10 cellular contexts compared by ENCODE assay signal in the genomic region with DNA sequence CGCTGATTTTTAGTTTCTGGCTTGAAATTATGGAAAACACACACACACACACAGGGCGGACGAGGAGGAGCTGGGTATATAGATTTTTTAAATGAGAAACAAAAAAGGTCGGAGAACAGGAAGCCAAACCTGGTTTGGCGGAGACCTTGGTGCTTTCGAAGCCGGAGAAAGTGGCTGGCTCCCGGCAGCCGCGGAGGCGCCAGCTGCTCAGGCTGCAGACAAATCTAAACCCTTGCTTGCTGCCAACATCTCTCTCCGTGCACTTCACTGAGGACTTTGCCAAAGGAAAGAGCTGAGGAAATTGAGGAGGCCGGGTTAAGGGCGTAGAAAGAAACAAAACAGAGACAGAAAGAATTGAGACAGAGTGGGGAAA. TPM values are rescaled to one million over a fixed set of nuclear protein-coding genes. Genes with fewer than 3 reads are reported as not detected.
DNase-seq lines count a peak whose midpoint lies in the region; TF ChIP-seq lines count a peak whose summit lies in the region.
"Had no signal": no experiment of that assay in that cellular context is flagged by ENCODE, and none has a peak within 500 bp of the region (broad histone marks: within the 10 kb centered on the region; RNA-seq: fewer than 3 reads in every experiment).

No MANE protein-coding gene starts in this region.

- H3K27ac Mint-ChIP-seq in HFFc6 (peak overlapping the region; percentile 0; the same call in 1 of the 2 replicates), Caco-2 (ENCODE audit: unreplicated experiment) (no peak overlapping the region)

- DNase-seq in HFFc6: peak; percentile 22
- DNase-seq in mammary epithelial cell: no peak
- peak; percentile 75 for DNase-seq in myocyte (ENCODE audit: low read depth)
- no peak for DNase-seq in GM20000 (ENCODE audit: low spot score)
- DNase-seq in Caco-2: no peak
- DNase-seq in UCSD-AML1 (lab: John Stamatoyannopoulos, UW; ENCODE audit: unreplicated experiment): no peak
- DNase-seq in NCI-H345 (lab: John Stamatoyannopoulos, UW): no peak

- H3K27me3 ChIP-seq in ACC112 (ENCODE audit: insufficient read depth, low read length): peaks cover 99% of the 10 kb centered on the region
- peaks cover 84% of the 10 kb centered on the region for H3K27me3 ChIP-seq in mammary epithelial cell (ENCODE audit: insufficient read depth, low read length)
- H3K27me3 ChIP-seq in Caco-2 (replicated peaks; ENCODE audit: control insufficient read depth, insufficient read depth, low read length): no peaks in the 10 kb centered on the region

- peak overlapping the region; percentile 95 for H3K4me3 Mint-ChIP-seq in HFFc6
- no peak overlapping the region for H3K4me3 Mint-ChIP-seq in Caco-2 (ENCODE audit: unreplicated experiment)

- H3K79me2 ChIP-seq in ACC112 (ENCODE audit: control insufficient read depth, insufficient read depth, low read length, unreplicated experiment) (no peaks in the 10 kb centered on the region), mammary epithelial cell (ENCODE audit: insufficient read depth, low read length) (no peaks in the 10 kb centered on the region)

- peaks cover 26% of the 10 kb centered on the region for H3K9me3 ChIP-seq in mammary epithelial cell (replicated peaks; ENCODE audit: insufficient read depth, low read length)
- no peaks in the 10 kb centered on the region for H3K9me3 ChIP-seq in Caco-2
- H3K9me3 ChIP-seq: prostate gland had no signal

- H3K4me1 Mint-ChIP-seq in HFFc6 (ENCODE audit: low read depth): peaks cover 53% of the 10 kb centered on the region
- H3K4me1 Mint-ChIP-seq in Caco-2 (ENCODE audit: low read depth, unreplicated experiment): peaks cover 7% of the 10 kb centered on the region

- H3K4me1 ChIP-seq in ACC112 (ENCODE audit: control insufficient read depth, insufficient read depth, low read length, unreplicated experiment): peaks cover 5% of the 10 kb centered on the region
- H3K4me1 ChIP-seq in mammary epithelial cell (ENCODE audit: insufficient read depth, low read length): peaks cover 10% of the 10 kb centered on the region
- no peaks in the 10 kb centered on the region for H3K4me1 ChIP-seq in Caco-2
- H3K4me1 ChIP-seq: prostate gland had no signal

- peaks cover 21% of the 10 kb centered on the region for H3K36me3 Mint-ChIP-seq in HFFc6 (ENCODE audit: low read depth)
- peaks cover 6% of the 10 kb centered on the region for H3K36me3 Mint-ChIP-seq in Caco-2 (ENCODE audit: insufficient read depth, unreplicated experiment)

- TF ChIP-seq CTCF in HFFc6 (IDR thresholded peaks at IDR 0.05) (no peak), mammary epithelial cell (conservative IDR thresholded peaks at IDR 0.05 in 1 of 2, IDR thresholded peaks at IDR 0.05 in 1 of 2; ENCODE audit: extremely low read depth in 1 of 2, insufficient read depth in 1 of 2, low read depth in 1 of 2, low read length in 2 of 2) (no peak), GM20000 (IDR thresholded peaks at IDR 0.05; ENCODE audit: extremely low read depth, missing control alignments) (no peak), Caco-2 (IDR thresholded peaks at IDR 0.05; ENCODE audit: insufficient read depth in 1 of 2, low read depth in 1 of 2, low read length in 1 of 2, severe bottlenecking in 1 of 2, unreplicated experiment in 1 of 2) (no peak)

- peak overlapping the region; percentile 72 for H3K4me2 ChIP-seq in mammary epithelial cell (ENCODE audit: insufficient read depth, low read depth, low read length)

- WGBS in mammary epithelial cell (ENCODE audit: low coverage, missing lambda C conversion rate): 27% methylated on average over 9 of the region's 14 CpGs

- no peak overlapping the region for H3K27ac ChIP-seq in ACC112 (ENCODE audit: low read depth, low read length)
- H3K27ac ChIP-seq in mammary epithelial cell (ENCODE audit: insufficient read depth, low read depth, low read length): no peak overlapping the region
- H3K27ac ChIP-seq: prostate gland had no signal

- H3K9me3 Mint-ChIP-seq in HFFc6: peaks cover 19% of the 10 kb centered on the region; the same call in 1 of the 2 replicates
- peaks cover 9% of the 10 kb centered on the region for H3K9me3 Mint-ChIP-seq in Caco-2 (ENCODE audit: unreplicated experiment)

- H3K36me3 ChIP-seq in ACC112 (ENCODE audit: insufficient read depth, low read length): no peaks in the 10 kb centered on the region
- no peaks in the 10 kb centered on the region for H3K36me3 ChIP-seq in mammary epithelial cell (ENCODE audit: insufficient read depth, low read length)
- no peaks in the 10 kb centered on the region for H3K36me3 ChIP-seq in Caco-2 (ENCODE audit: control insufficient read depth, insufficient read depth, low read length)
- H3K36me3 ChIP-seq: prostate gland had no signal

- dilution Hi-C loops in mammary epithelial cell (cut with HindIII; ENCODE audit: low sequenced_read_pairs): no loop called here

- in situ Hi-C loops in mammary epithelial cell (cut with MboI; ENCODE audit: low sequenced_read_pairs in 2 of 2): no loop called here

- H3K4me3 ChIP-seq in ACC112 (ENCODE audit: low read depth, low read length) (peak overlapping the region; percentile 67), mammary epithelial cell (replicated peaks in 1 of 3; ENCODE audit: insufficient read depth in 1 of 3, low read depth in 2 of 3, low read length in 3 of 3) (peak overlapping the region in 1 of 3 experiments; percentile 37), Caco-2 (ENCODE audit: low read depth, low read length) (no peak overlapping the region)
- H3K4me3 ChIP-seq: prostate gland had no signal

- H4K20me1 ChIP-seq in mammary epithelial cell (ENCODE audit: insufficient read depth, low read length): no peaks in the 10 kb centered on the region

- CTCF ChIA-PET in mammary epithelial cell (lab: Charles Lee; ENCODE audit: low non-redundant PET) (no interaction called here), Caco-2 (lab: Charles Lee) (no interaction called here)

- BruUV-seq in mammary epithelial cell (replicated peaks; lab: Mats Ljungman, UMichigan): no TSS peak
- BruUV-seq in Caco-2 (replicated peaks; lab: Mats Ljungman, UMichigan): no TSS peak

- intact Hi-C loops in mammary epithelial cell (cut with micrococcal nuclease) (no loop called here), Caco-2 (cut with micrococcal nuclease; ENCODE audit: unreplicated experiment) (no loop called here)

- no peak overlapping the region for H3K9ac ChIP-seq in mammary epithelial cell (ENCODE audit: insufficient read depth, low read length)

- H3K27me3 Mint-ChIP-seq in HFFc6 (ENCODE audit: insufficient read depth) (peaks cover 56% of the 10 kb centered on the region), Caco-2 (ENCODE audit: insufficient read depth, unreplicated experiment) (peaks cover 5% of the 10 kb centered on the region)

- no peak overlapping the region for H2AFZ ChIP-seq in ACC112 (ENCODE audit: low read length, unreplicated experiment)
- H2AFZ ChIP-seq in mammary epithelial cell (ENCODE audit: low read depth, low read length): peak overlapping the region; percentile 69

- POLR2A ChIA-PET in Caco-2 (lab: Charles Lee): no interaction called here

RNA-seq across cellular contexts. Expression of gene ZIC1, which starts 2.1 kb away (rescaled TPM):
- 1 to 10 TPM in 1 of 6 experiments, under 1 TPM in 5; 0.43 to 1.0 (median 0.57) TPM for total RNA-seq in HFFc6 (2021; fragmentation: NEBNext Ultra II Directional; extraction: Animal tissue kit (Norgen Biotek cat#: 25700))
- under 1 TPM in 1 of 2 donors, not detected in 1; under 0.01 TPM for total RNA-seq in mammary epithelial cell
- polyA plus RNA-seq in mammary epithelial cell: not detected
- polyA minus RNA-seq in mammary epithelial cell: not detected
- 30.7 and 31.7 TPM in 2 replicates for total RNA-seq in myocyte
- 23.8 TPM for polyA plus RNA-seq in myocyte (2012)
- not detected in 2 replicates for total RNA-seq in Caco-2 (2022)
- total RNA-seq: HT1080, prostate gland had no signal

RNA-seq across cellular contexts. Expression of gene ZIC4, which starts 4.9 kb away (rescaled TPM):
- total RNA-seq in HFFc6 (2021; fragmentation: NEBNext Ultra II Directional; extraction: Animal tissue kit (Norgen Biotek cat#: 25700)): under 1 TPM; 0.28 to 0.58 (median 0.49) TPM
- total RNA-seq in mammary epithelial cell (under 1 TPM in 1 of 2 donors, not detected in 1; 0.17 TPM), myocyte (0.75 and 1.0 TPM in 2 replicates), Caco-2 (2022) (not detected in 2 replicates)
- polyA plus RNA-seq in mammary epithelial cell: not detected
- polyA minus RNA-seq in mammary epithelial cell: not detected
- 6.8 TPM for polyA plus RNA-seq in myocyte (2012)
- total RNA-seq: HT1080, prostate gland had no signal

Comparison
In these comparisons a context has a peak if more than half of its experiments do, and no peak if none do; other contexts are left out.
1. DNase-seq: peak in HFFc6 (single experiment) and myocyte (single experiment); none in mammary epithelial cell (single experiment), GM20000 (single experiment), Caco-2 (0 of 2), UCSD-AML1 (single experiment) and NCI-H345 (single experiment).
2. RNA of gene ZIC1, which starts 2.1 kb away (total RNA-seq): 30.7 to 31.7 TPM in myocyte; 0.43 to 1.0 TPM in HFFc6, under 0.01 TPM in mammary epithelial cell and not detected in Caco-2; every median in the first group is over 10 times any median in the second.